20 cellular contexts compared by ENCODE assay signal in genomic region chr5:81904166-81904565, GRCh38.
DNase-seq lines count a peak whose midpoint lies in the region; ATAC-seq and TF ChIP-seq lines count a peak whose summit lies in the region.
"Had no signal": no experiment of that assay in that cellular context is flagged by ENCODE, and none has a peak within 500 bp of the region (broad histone marks: within the 10 kb centered on the region; RNA-seq: fewer than 3 reads in every experiment).

No MANE protein-coding gene starts in this region.

- no TSS peak for BruUV-seq in A673 (replicated peaks; lab: Mats Ljungman, UMichigan)

- no peaks in the 10 kb centered on the region for H3K36me3 ChIP-seq in A673 (ENCODE audit: insufficient read depth, low read length, poor library complexity, severe bottlenecking)
- no peaks in the 10 kb centered on the region for H3K36me3 ChIP-seq in testis (ENCODE audit: low read depth, missing control alignments)
- no peaks in the 10 kb centered on the region for H3K36me3 ChIP-seq in mucosa of descending colon (ENCODE audit: low read depth)
- H3K36me3 ChIP-seq: SJSA1 had no signal

- POLR2A ChIA-PET in A673 (lab: Charles Lee; ENCODE audit: low non-redundant PET) = no interaction called here

- no peak overlapping the region for H3K4me3 ChIP-seq in A673 (ENCODE audit: low read depth, low read length, poor library complexity, severe bottlenecking)
- no peak overlapping the region for H3K4me3 ChIP-seq in testis
- H3K4me3 ChIP-seq in mucosa of descending colon = no peak overlapping the region
- H3K4me3 ChIP-seq: SJSA1 had no signal

- intact Hi-C loops in A673 (cut with micrococcal nuclease; ENCODE audit: unreplicated experiment) (no loop called here), testis (cut with DNase I; ENCODE audit: low total_unique reads) (no loop called here), mucosa of descending colon (cut with DNase I, micrococcal nuclease) (no loop called here)

- DNase-seq in COLO829 (ENCODE audit: low spot score) (peak; percentile 8), caudate nucleus (lab: John Stamatoyannopoulos, UW) (peak in 2 of 61 donors; percentile 5 to 14), midbrain (lab: John Stamatoyannopoulos, UW) (peak; percentile 34), substantia nigra (lab: John Stamatoyannopoulos, UW) (peak in 1 of 49 donors; percentile 25), A673 (ENCODE audit: low spot score) (no peak), testis (no peak), mucosa of descending colon (no peak)
- DNase-seq: 8988T; AML-193; CD8-positive, alpha-beta memory T cell; GF-D8; H7; Kasumi-1; NCI-H1417; NCI-H187; NCI-H446 treated with DMSO at 0.1 percent for 48 hours; NCI-H526 treated with DMSO at 0.1 percent for 48 hours; OCI-M1 had no signal

- H3K4me1 ChIP-seq in A673 (ENCODE audit: insufficient read depth, low read length, poor library complexity, severe bottlenecking) = peaks cover 13% of the 10 kb centered on the region
- peaks cover 3% of the 10 kb centered on the region for H3K4me1 ChIP-seq in testis
- H3K4me1 ChIP-seq in mucosa of descending colon (ENCODE audit: low read depth) = no peaks in the 10 kb centered on the region
- H3K4me1 ChIP-seq: SJSA1 had no signal

- TF ChIP-seq CTCF in A673 (conservative IDR thresholded peaks at IDR 0.05; ENCODE audit: low read depth, low read length) = no peak
- no peak for TF ChIP-seq CTCF in testis (IDR thresholded peaks at IDR 0.05)
- TF ChIP-seq CTCF in mucosa of descending colon (IDR thresholded peaks at IDR 0.05) = no peak

- no peak for ATAC-seq in mucosa of descending colon

- CTCF ChIA-PET in A673 (lab: Charles Lee) = no interaction called here

- WGBS in testis, 2 donors = 85 to 87% methylated on average over 3 of the region's 3 CpGs

- H3K27ac ChIP-seq in caudate nucleus (ENCODE audit: low read depth, low read length) = peak overlapping the region; percentile 18
- peak overlapping the region; percentile 52 for H3K27ac ChIP-seq in substantia nigra (ENCODE audit: low read depth, low read length, poor library complexity, severe bottlenecking)
- H3K27ac ChIP-seq in A673 (ENCODE audit: low read depth, low read length, poor library complexity, severe bottlenecking) = no peak overlapping the region
- H3K27ac ChIP-seq in testis = no peak overlapping the region
- H3K27ac ChIP-seq: C4-2B, SJSA1 had no signal

- H3K9me3 ChIP-seq in A673 (ENCODE audit: low read depth, low read length, poor library complexity, severe bottlenecking) (no peaks in the 10 kb centered on the region), testis (no peaks in the 10 kb centered on the region), mucosa of descending colon (no peaks in the 10 kb centered on the region)
- H3K9me3 ChIP-seq: SJSA1 had no signal

- no peaks in the 10 kb centered on the region for H3K27me3 ChIP-seq in A673 (replicated peaks; ENCODE audit: insufficient read depth, low read depth, low read length, poor library complexity)
- H3K27me3 ChIP-seq in testis = no peaks in the 10 kb centered on the region
- H3K27me3 ChIP-seq: SJSA1 had no signal

- no peak for TF ChIP-seq POLR2A in testis (IDR thresholded peaks at IDR 0.05)

Comparison
In these comparisons a context has a peak if more than half of its experiments do, and no peak if none do; other contexts are left out.
1. DNase-seq: peak in COLO829 (single experiment) and midbrain (single experiment); none in A673 (single experiment), testis (single experiment) and mucosa of descending colon (0 of 3).
2. H3K27ac ChIP-seq: peak in caudate nucleus (single experiment) and substantia nigra (single experiment); none in A673 (single experiment) and testis (0 of 2).